ENCODE assay signal across 18 cellular contexts in genomic region chr22:46511391-46512370, GRCh38.
"Had no signal": no experiment of that assay in that cellular context is flagged by ENCODE, and none has a peak within 500 bp of the region (broad histone marks: within the 10 kb centered on the region; RNA-seq: fewer than 3 reads in every experiment).

No MANE protein-coding gene starts in this region.

- H3K4me3 ChIP-seq: cardiac muscle cell, sigmoid colon, suprapubic skin, upper lobe of right lung had no signal

- FAIRE-seq: colon, endothelial cell of umbilical vein had no signal

- H3K36me3 ChIP-seq: cardiac muscle cell, sigmoid colon, suprapubic skin, upper lobe of right lung had no signal

- H3K27ac ChIP-seq: cardiac muscle cell, sigmoid colon, suprapubic skin, upper lobe of right lung had no signal

- H3K27me3 Mint-ChIP-seq: activated CD4-positive, alpha-beta memory T cell treated with anti-CD3 and anti-CD28 coated beads for 36 hours; naive thymus-derived CD4-positive, alpha-beta T cell had no signal

- H3K4me1 Mint-ChIP-seq: immature natural killer cell had no signal

- DNase-seq: activated CD4-positive, alpha-beta memory T cell treated with anti-CD3 and anti-CD28 coated beads for 36 hours; activated CD4-positive, alpha-beta T cell treated with anti-CD3 and anti-CD28 coated beads for 1 hour; activated gamma-delta T cell treated with Interleukin-2 at 50 U/mL for 16 hours; activated T-cell treated with anti-CD3 and anti-CD28 coated beads, Interleukin-2, amount 50 U/mL, for 48 hours; aorta; immature natural killer cell; left colon; naive thymus-derived CD4-positive, alpha-beta T cell; nucleus accumbens; sigmoid colon; stimulated activated CD4-positive, alpha-beta T cell treated with anti-CD3 and anti-CD28 coated beads, Interleukin-2, amount 100 ng/mL, for 24 hours; stimulated activated naive CD4-positive, alpha-beta T cell treated with Interleukin-2 at 50 U/mL for 16 hours; upper lobe of right lung had no signal

- H3K9me3 ChIP-seq: sigmoid colon, suprapubic skin, upper lobe of right lung had no signal

- H3K36me3 Mint-ChIP-seq: activated CD4-positive, alpha-beta memory T cell treated with anti-CD3 and anti-CD28 coated beads for 36 hours; immature natural killer cell; naive thymus-derived CD4-positive, alpha-beta T cell had no signal

- H3K4me1 ChIP-seq: sigmoid colon, upper lobe of right lung had no signal

- H3K4me3 Mint-ChIP-seq: activated CD4-positive, alpha-beta memory T cell treated with anti-CD3 and anti-CD28 coated beads for 36 hours; immature natural killer cell; T-helper 2 cell treated with Interferon-gamma antibody and Interleukin-4, amounts not matched to agents 5 μg/mL and 100 μg/mL, for 36 hours had no signal

- H3K27ac Mint-ChIP-seq: activated CD4-positive, alpha-beta memory T cell treated with anti-CD3 and anti-CD28 coated beads for 36 hours; immature natural killer cell; naive thymus-derived CD4-positive, alpha-beta T cell; T-helper 2 cell treated with Interferon-gamma antibody and Interleukin-4, amounts not matched to agents 5 μg/mL and 100 μg/mL, for 36 hours had no signal

- ATAC-seq: left colon; naive thymus-derived CD4-positive, alpha-beta T cell; upper lobe of right lung had no signal

- H3K27me3 ChIP-seq: cardiac muscle cell, upper lobe of right lung had no signal

- H3K9me3 Mint-ChIP-seq: activated CD4-positive, alpha-beta memory T cell treated with anti-CD3 and anti-CD28 coated beads for 36 hours; immature natural killer cell; naive thymus-derived CD4-positive, alpha-beta T cell; T-helper 2 cell treated with Interferon-gamma antibody and Interleukin-4, amounts not matched to agents 5 μg/mL and 100 μg/mL, for 36 hours had no signal
